In the genomic region with DNA sequence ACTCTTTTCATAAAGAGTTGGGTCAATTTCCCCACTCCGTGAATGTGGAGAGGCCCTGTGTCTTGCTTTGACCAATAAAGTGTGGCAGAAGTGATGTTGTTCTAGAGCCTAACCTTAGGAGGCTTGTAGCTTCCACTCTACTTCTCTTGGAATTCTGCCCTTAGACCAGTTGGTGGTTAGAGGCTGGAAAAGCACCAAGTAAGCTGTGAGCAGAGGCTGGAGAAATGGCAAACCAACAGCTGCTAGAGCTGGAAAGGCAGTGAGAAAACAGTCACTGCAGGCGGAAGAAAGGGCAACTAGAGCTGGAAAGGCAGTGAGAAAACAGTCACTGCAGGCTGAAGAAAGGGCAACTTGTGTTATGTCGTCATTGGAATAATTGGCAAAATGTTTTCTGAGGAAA, we compare ENCODE assay signal across 16 cellular contexts.
"Had no signal": no experiment of that assay in that cellular context is flagged by ENCODE, and none has a peak within 500 bp of the region (broad histone marks: within the 10 kb centered on the region; RNA-seq: fewer than 3 reads in every experiment).

No MANE protein-coding gene starts in this region.

- H3K27me3 ChIP-seq: hepatocyte, upper lobe of left lung had no signal

- H3K27ac Mint-ChIP-seq: activated CD4-positive, alpha-beta T cell treated with anti-CD3 and anti-CD28 coated beads, Interleukin-2, amount 10 ng/mL, durations not matched to agents 7 days and 5 days; activated naive CD8-positive, alpha-beta T cell treated with anti-CD3 and anti-CD28 coated beads, Interleukin-2, amount 10 ng/mL, durations not matched to agents 7 days and 5 days; activated T-helper 1 cell treated with anti-CD3 and anti-CD28 coated beads, Interleukin-12 subunit alpha, Interleukin-12 subunit beta, Interleukin-2, Interleukin-4 antibody, amounts not matched to agents 30 ng/mL and 10 ng/mL and 1 ng/mL, durations not matched to agents 14 hours and 24 hours and 36 hours; natural killer cell had no signal

- H3K4me3 ChIP-seq: hepatocyte, left ventricle myocardium inferior, suprapubic skin, upper lobe of left lung had no signal

- H3K36me3 Mint-ChIP-seq: activated naive CD8-positive, alpha-beta T cell treated with anti-CD3 and anti-CD28 coated beads, Interleukin-2, amount 10 ng/mL, durations not matched to agents 7 days and 5 days; natural killer cell had no signal

- H3K9me3 Mint-ChIP-seq: activated CD4-positive, alpha-beta T cell treated with anti-CD3 and anti-CD28 coated beads, Interleukin-2, amount 10 ng/mL, durations not matched to agents 7 days and 5 days; activated naive CD8-positive, alpha-beta T cell treated with anti-CD3 and anti-CD28 coated beads, Interleukin-2, amount 10 ng/mL, durations not matched to agents 7 days and 5 days; activated T-helper 1 cell treated with anti-CD3 and anti-CD28 coated beads, Interleukin-12 subunit alpha, Interleukin-12 subunit beta, Interleukin-2, Interleukin-4 antibody, amounts not matched to agents 30 ng/mL and 10 ng/mL and 1 ng/mL, durations not matched to agents 14 hours and 24 hours and 36 hours; natural killer cell had no signal

- H3K4me2 ChIP-seq: hepatocyte had no signal

- H3K36me3 ChIP-seq: left ventricle myocardium inferior, neutrophil, suprapubic skin, upper lobe of left lung had no signal

- H3K9me3 ChIP-seq: left ventricle myocardium inferior, neutrophil, suprapubic skin, upper lobe of left lung had no signal

- H3K4me1 ChIP-seq: left ventricle myocardium inferior, parathyroid adenoma, suprapubic skin, upper lobe of left lung had no signal

- DNase-seq: activated CD4-positive, alpha-beta T cell treated with anti-CD3 and anti-CD28 coated beads, Interleukin-2, amount 10 ng/mL, durations not matched to agents 7 days and 5 days; activated naive CD8-positive, alpha-beta T cell treated with anti-CD3 and anti-CD28 coated beads, Interleukin-2, amount 10 ng/mL, durations not matched to agents 7 days and 5 days; left ventricle myocardium inferior; natural killer cell; retina; stimulated activated CD4-positive, alpha-beta T cell treated with anti-CD3 and anti-CD28 coated beads, Interleukin-15, amount 100 ng/mL, for 24 hours; stimulated activated CD4-positive, alpha-beta T cell treated with anti-CD3 and anti-CD28 coated beads, Interleukin-4, amount 100 ng/mL, for 4 hours; stimulated activated CD8-positive, alpha-beta memory T cell treated with anti-CD3 and anti-CD28 coated beads, Interleukin-4, amount 100 ng/mL, for 48 hours; stimulated activated naive CD4-positive, alpha-beta T cell treated with Interleukin-2 at 50 U/mL for 16 hours; upper lobe of left lung had no signal

- H3K4me3 Mint-ChIP-seq: activated CD4-positive, alpha-beta T cell treated with anti-CD3 and anti-CD28 coated beads, Interleukin-2, amount 10 ng/mL, durations not matched to agents 7 days and 5 days; activated naive CD8-positive, alpha-beta T cell treated with anti-CD3 and anti-CD28 coated beads, Interleukin-2, amount 10 ng/mL, durations not matched to agents 7 days and 5 days; activated T-helper 1 cell treated with anti-CD3 and anti-CD28 coated beads, Interleukin-12 subunit alpha, Interleukin-12 subunit beta, Interleukin-2, Interleukin-4 antibody, amounts not matched to agents 30 ng/mL and 10 ng/mL and 1 ng/mL, durations not matched to agents 14 hours and 24 hours and 36 hours; natural killer cell had no signal

- H3K4me1 Mint-ChIP-seq: activated CD4-positive, alpha-beta T cell treated with anti-CD3 and anti-CD28 coated beads, Interleukin-2, amount 10 ng/mL, durations not matched to agents 7 days and 5 days; natural killer cell had no signal

- H3K79me2 ChIP-seq: hepatocyte, parathyroid adenoma had no signal

- H3K9ac ChIP-seq: parathyroid adenoma had no signal

- H2AFZ ChIP-seq: hepatocyte, parathyroid adenoma had no signal

- H3K27ac ChIP-seq: epithelial cell of prostate, hepatocyte, left ventricle myocardium inferior, neutrophil, parathyroid adenoma, suprapubic skin, upper lobe of left lung had no signal
